24 cellular contexts compared by ENCODE assay signal in genomic region chr2:12513339-12513738, GRCh38.
DNase-seq lines count a peak whose midpoint lies in the region; ATAC-seq, FAIRE-seq and TF ChIP-seq lines count a peak whose summit lies in the region.
"Had no signal": no experiment of that assay in that cellular context is flagged by ENCODE, and none has a peak within 500 bp of the region (broad histone marks: within the 10 kb centered on the region; RNA-seq: fewer than 3 reads in every experiment).

No MANE protein-coding gene starts in this region.

- H3K9me3 ChIP-seq in CD4-positive, alpha-beta T cell (ENCODE audit: control insufficient read depth, low read length), result no peaks in the 10 kb centered on the region
- H3K9me3 ChIP-seq in Panc1 (ENCODE audit: control insufficient read depth, insufficient read depth, low read depth, low read length), result no peaks in the 10 kb centered on the region
- H3K9me3 ChIP-seq in mucosa of descending colon, result no peaks in the 10 kb centered on the region
- H3K9me3 ChIP-seq in uterus, result no peaks in the 10 kb centered on the region
- H3K9me3 ChIP-seq: body of pancreas, upper lobe of left lung had no signal

- H3K27ac Mint-ChIP-seq in activated CD4-positive, alpha-beta T cell treated with anti-CD3 and anti-CD28 coated beads, Interleukin-2, amount 10 ng/mL, durations not matched to agents 24 days and 14 days, result peak overlapping the region; percentile 8
- peak overlapping the region; percentile 57 for H3K27ac Mint-ChIP-seq in CD4-positive, alpha-beta T cell
- H3K27ac Mint-ChIP-seq: activated B cell treated with CpG ODN at 0.5 μM for 24 hours had no signal

- no peak for FAIRE-seq in RCC 7860 (lab: Jason Lieb, UNC)
- FAIRE-seq: GM12892 had no signal

- in situ Hi-C loops in Panc1 (cut with HindIII; ENCODE audit: low pct_unique_long_range_greater_than_20kb, low sequenced_read_pairs), result no loop called here

- H3K27me3 ChIP-seq in CD4-positive, alpha-beta T cell (ENCODE audit: control insufficient read depth, insufficient read depth, low read length), result no peaks in the 10 kb centered on the region
- H3K27me3 ChIP-seq in Panc1 (ENCODE audit: control insufficient read depth, insufficient read depth, low read length) (no peaks in the 10 kb centered on the region), uterus (no peaks in the 10 kb centered on the region)
- H3K27me3 ChIP-seq: body of pancreas, upper lobe of left lung had no signal

- no peaks in the 10 kb centered on the region for H3K27me3 Mint-ChIP-seq in activated CD4-positive, alpha-beta T cell treated with anti-CD3 and anti-CD28 coated beads, Interleukin-2, amount 10 ng/mL, durations not matched to agents 24 days and 14 days
- no peaks in the 10 kb centered on the region for H3K27me3 Mint-ChIP-seq in CD4-positive, alpha-beta T cell

- POLR2A ChIA-PET in CD4-positive, alpha-beta T cell (lab: Charles Lee), result interaction anchor here (0.6 to 2.6 kb wide), 5 partner anchors 11 to 203 kb away, joined by 3 to 14 read pairs (median 3); no protein-coding TSS in a partner anchor
- POLR2A ChIA-PET in Panc1 (lab: Charles Lee), result no interaction called here

- no peak overlapping the region for H3K27ac ChIP-seq in CD4-positive, alpha-beta T cell (ENCODE audit: low read depth, low read length)
- H3K27ac ChIP-seq in Panc1 (ENCODE audit: low read length) (peak overlapping the region; percentile 13; the same call in 1 of the 2 replicates), uterus (no peak overlapping the region)
- H3K27ac ChIP-seq: body of pancreas, epithelial cell of prostate, RWPE1, SK-N-MC, upper lobe of left lung had no signal

- H3K4me1 ChIP-seq in Panc1 (ENCODE audit: control insufficient read depth, insufficient read depth, low read length), result no peaks in the 10 kb centered on the region
- no peaks in the 10 kb centered on the region for H3K4me1 ChIP-seq in mucosa of descending colon (ENCODE audit: low read depth)
- H3K4me1 ChIP-seq in uterus, result no peaks in the 10 kb centered on the region
- H3K4me1 ChIP-seq: body of pancreas had no signal

- peak; percentile 53 for ATAC-seq in CD4-positive, alpha-beta T cell (ENCODE audit: poor library complexity)
- ATAC-seq in Panc1 (no peak), mucosa of descending colon (peak; percentile 32)
- ATAC-seq: body of pancreas had no signal

- no peak for TF ChIP-seq CTCF in CD4-positive, alpha-beta T cell (IDR thresholded peaks at IDR 0.05)
- TF ChIP-seq CTCF in Panc1 (IDR thresholded peaks at IDR 0.05) (no peak), mucosa of descending colon (IDR thresholded peaks at IDR 0.05) (no peak), uterus (IDR thresholded peaks at IDR 0.05) (no peak)

- H3K4me3 ChIP-seq in Panc1 (ENCODE audit: low read depth in 2 of 2, low read length in 2 of 2) (no peak overlapping the region), mucosa of descending colon (no peak overlapping the region), uterus (no peak overlapping the region)
- H3K4me3 ChIP-seq: body of pancreas, SK-N-MC, skin epidermis, upper lobe of left lung had no signal

- no peak for TF ChIP-seq POLR2A in uterus (IDR thresholded peaks at IDR 0.05)

- peaks cover 6% of the 10 kb centered on the region for H3K36me3 Mint-ChIP-seq in activated CD4-positive, alpha-beta T cell treated with anti-CD3 and anti-CD28 coated beads, Interleukin-2, amount 10 ng/mL, durations not matched to agents 24 days and 14 days (ENCODE audit: low read depth)
- no peaks in the 10 kb centered on the region for H3K36me3 Mint-ChIP-seq in CD4-positive, alpha-beta T cell (ENCODE audit: low read depth)

- H3K9me3 Mint-ChIP-seq in activated CD4-positive, alpha-beta T cell treated with anti-CD3 and anti-CD28 coated beads, Interleukin-2, amount 10 ng/mL, durations not matched to agents 24 days and 14 days, result peaks cover 34% of the 10 kb centered on the region
- H3K9me3 Mint-ChIP-seq in CD4-positive, alpha-beta T cell, result no peaks in the 10 kb centered on the region
- H3K9me3 Mint-ChIP-seq: activated B cell treated with CpG ODN at 0.5 μM for 24 hours had no signal

- H3K4me3 Mint-ChIP-seq in activated CD4-positive, alpha-beta T cell treated with anti-CD3 and anti-CD28 coated beads, Interleukin-2, amount 10 ng/mL, durations not matched to agents 24 days and 14 days, result peak overlapping the region; percentile 42
- peak overlapping the region; percentile 3 for H3K4me3 Mint-ChIP-seq in CD4-positive, alpha-beta T cell
- H3K4me3 Mint-ChIP-seq: activated B cell treated with CpG ODN at 0.5 μM for 24 hours had no signal

- intact Hi-C loops in activated CD4-positive, alpha-beta T cell treated with anti-CD3 and anti-CD28 coated beads, Interleukin-2, amount 10 ng/mL, durations not matched to agents 24 days and 14 days (cut with micrococcal nuclease), result no loop called here
- intact Hi-C loops in CD4-positive, alpha-beta T cell (cut with DNase I, micrococcal nuclease), result no loop called here
- intact Hi-C loops in Panc1 (cut with micrococcal nuclease; ENCODE audit: unreplicated experiment) (no loop called here), mucosa of descending colon (cut with DNase I, micrococcal nuclease) (no loop called here), uterus (cut with DNase I; ENCODE audit: low total_unique reads) (no loop called here)

- BruUV-seq in Panc1 (replicated peaks; lab: Mats Ljungman, UMichigan), result no TSS peak

- H3K36me3 ChIP-seq in Panc1 (ENCODE audit: control insufficient read depth, insufficient read depth, low read length) (no peaks in the 10 kb centered on the region), mucosa of descending colon (ENCODE audit: low read depth) (no peaks in the 10 kb centered on the region), uterus (no peaks in the 10 kb centered on the region)
- H3K36me3 ChIP-seq: upper lobe of left lung had no signal

- peak; percentile 71 for DNase-seq in activated CD4-positive, alpha-beta T cell treated with anti-CD3 and anti-CD28 coated beads, Interleukin-2, amount 10 ng/mL, durations not matched to agents 24 days and 14 days
- no peak for DNase-seq in activated CD4-positive, alpha-beta T cell treated with anti-CD3 and anti-CD28 coated beads, Interleukin-2, amount 50 U/mL, for 48 hours
- DNase-seq in CD4-positive, alpha-beta T cell, result no peak
- DNase-seq in Panc1 (ENCODE audit: low read depth, low spot score), result no peak
- DNase-seq in mucosa of descending colon, result no peak
- DNase-seq in RCC 7860 (ENCODE audit: low spot score), result no peak
- DNase-seq in uterus, result no peak
- DNase-seq in T-helper 9 cell, result no peak
- DNase-seq: 8988T; activated B cell treated with CpG ODN at 0.5 μM for 24 hours; AML-193; body of pancreas; HCEC 1CT; kidney glomerular epithelial cell; NCI-H1105 treated with DMSO at 0.1 percent for 48 hours; NCI-H2029; nucleus accumbens; stimulated activated CD4-positive, alpha-beta T cell treated with anti-CD3 and anti-CD28 coated beads, Interleukin-1b, Interleukin-23, amount 100 ng/mL, for 48 hours; upper lobe of left lung had no signal

- CTCF ChIA-PET in CD4-positive, alpha-beta T cell (lab: Charles Lee), result no interaction called here
- CTCF ChIA-PET in Panc1 (lab: Charles Lee), result no interaction called here

- H3K4me1 Mint-ChIP-seq in activated CD4-positive, alpha-beta T cell treated with anti-CD3 and anti-CD28 coated beads, Interleukin-2, amount 10 ng/mL, durations not matched to agents 24 days and 14 days, result peaks cover 38% of the 10 kb centered on the region
- H3K4me1 Mint-ChIP-seq in CD4-positive, alpha-beta T cell (ENCODE audit: low read depth), result peaks cover 88% of the 10 kb centered on the region
